In genomic region chr16:31988595-31989581, GRCh38 we compare ENCODE assay signal across 8 cellular contexts.
DNase-seq lines count a peak whose midpoint lies in the region; ATAC-seq and TF ChIP-seq lines count a peak whose summit lies in the region.
"Not testable (repeated sequence)": the region's sequence is repeated elsewhere in the genome, so short reads cannot be mapped to it uniquely, and the experiment has no call there.

No MANE protein-coding gene starts in this region.

- not testable (repeated sequence) for H3K4me3 Mint-ChIP-seq in CD4-positive, alpha-beta memory T cell; HFFc6; T-helper 17 cell

- TF ChIP-seq CTCF in HFFc6 (IDR thresholded peaks at IDR 0.05): peak; percentile 57
- TF ChIP-seq CTCF in left ventricle myocardium inferior (IDR thresholded peaks at IDR 0.05; ENCODE audit: borderline replicate concordance): peak; percentile 40

- not testable (repeated sequence) for H3K4me1 Mint-ChIP-seq in CD4-positive, alpha-beta memory T cell; HFFc6 (ENCODE audit: low read depth); T-helper 17 cell

- peak in 4 of 5 donors; percentile 22 to 33 (median 30) for DNase-seq in CD4-positive, alpha-beta memory T cell
- DNase-seq in HFFc6 (peak; percentile 25), T-helper 17 cell (peak in 2 of 3 donors; percentile 22 to 29)
- peak; percentile 79 for DNase-seq in activated CD8-positive, alpha-beta memory T cell treated with anti-CD3 and anti-CD28 coated beads for 24 hours
- DNase-seq in activated naive CD4-positive, alpha-beta T cell treated with Interleukin-2 at 50 U/mL for 16 hours: peak; percentile 66
- not testable (repeated sequence) for DNase-seq in left ventricle myocardium inferior
- peak; percentile 17 for DNase-seq in stimulated activated CD4-positive, alpha-beta T cell treated with anti-CD3 and anti-CD28 coated beads, Interleukin-12 subunit alpha, Interleukin-12 subunit beta, amount 100 ng/mL, for 24 hours (ENCODE audit: low read depth in 2 of 2)
- DNase-seq in stimulated activated CD8-positive, alpha-beta memory T cell treated with anti-CD3 and anti-CD28 coated beads, Interleukin-4, amount 100 ng/mL, for 24 hours (ENCODE audit: low read depth): peak; percentile 9

- not testable (repeated sequence) for H3K27ac Mint-ChIP-seq in CD4-positive, alpha-beta memory T cell; HFFc6; T-helper 17 cell

- H3K27me3 Mint-ChIP-seq in CD4-positive, alpha-beta memory T cell; HFFc6 (ENCODE audit: insufficient read depth); T-helper 17 cell: not testable (repeated sequence)

- not testable (repeated sequence) for H3K4me1 ChIP-seq in CD4-positive, alpha-beta memory T cell (ENCODE audit: insufficient read depth, low read length); left ventricle myocardium inferior

- POLR2A ChIA-PET in CD4-positive, alpha-beta memory T cell (lab: Charles Lee; ENCODE audit: partially characterized antibody): not testable (repeated sequence)

- not testable (repeated sequence) for H3K27ac ChIP-seq in CD4-positive, alpha-beta memory T cell (ENCODE audit: low read depth, low read length); left ventricle myocardium inferior (replicated peaks)

- not testable (repeated sequence) for H3K36me3 ChIP-seq in CD4-positive, alpha-beta memory T cell (ENCODE audit: insufficient read depth, low read length); left ventricle myocardium inferior

- not testable (repeated sequence) for H3K9me3 Mint-ChIP-seq in CD4-positive, alpha-beta memory T cell; HFFc6

- H3K27me3 ChIP-seq in CD4-positive, alpha-beta memory T cell (ENCODE audit: insufficient read depth, low read length); left ventricle myocardium inferior (ENCODE audit: low read depth): not testable (repeated sequence)

- peak; percentile 79 for ATAC-seq in T-helper 17 cell

- H3K36me3 Mint-ChIP-seq in CD4-positive, alpha-beta memory T cell; HFFc6 (ENCODE audit: low read depth); T-helper 17 cell (ENCODE audit: low read depth): not testable (repeated sequence)

- H3K4me3 ChIP-seq in CD4-positive, alpha-beta memory T cell (ENCODE audit: low read length in 2 of 2); left ventricle myocardium inferior: not testable (repeated sequence)

- CTCF ChIA-PET in CD4-positive, alpha-beta memory T cell (lab: Charles Lee; ENCODE audit: partially characterized antibody): not testable (repeated sequence)

- intact Hi-C loops in CD4-positive, alpha-beta memory T cell (cut with micrococcal nuclease); left ventricle myocardium inferior (cut with micrococcal nuclease): not testable (repeated sequence)

- not testable (repeated sequence) for H3K9me3 ChIP-seq in CD4-positive, alpha-beta memory T cell (ENCODE audit: control insufficient read depth in 1 of 2, low read length in 2 of 2); T-helper 17 cell (ENCODE audit: control insufficient read depth, low read length, poor library complexity, severe bottlenecking); left ventricle myocardium inferior (replicated peaks)
